8 cellular contexts compared by ENCODE assay signal in genomic region chr6:127464881-127465459, GRCh38. TPM values are rescaled to one million over a fixed set of nuclear protein-coding genes. Genes with fewer than 3 reads are reported as not detected.
A peak's percentile ranks its signal among the peaks of the same experiment; 100 is the strongest.
DNase-seq lines count a peak whose midpoint lies in the region; ATAC-seq, FAIRE-seq and TF ChIP-seq lines count a peak whose summit lies in the region.

No MANE protein-coding gene starts in this region.

- peak; percentile 93 for TF ChIP-seq CTCF in 22Rv1 (IDR thresholded peaks at IDR 0.05)
- peak; percentile 87 for TF ChIP-seq CTCF in WI38 (IDR thresholded peaks at IDR 0.05; ENCODE audit: low read depth, low read length)

- TF ChIP-seq POLR2A in GM12892 (IDR thresholded peaks at IDR 0.05; ENCODE audit: low read depth, low read length) = no peak

- peak; percentile 86 for FAIRE-seq in GM12892 (lab: Jason Lieb, UNC)

- no peak overlapping the region for H3K4me3 ChIP-seq in WI38 (ENCODE audit: low read depth, low read length)

- H3K27ac ChIP-seq in 22Rv1 = no peak overlapping the region

- ATAC-seq in HG02840 (IDR thresholded peaks at IDR 0.05; ENCODE audit: low FRiP score, unreplicated experiment) (peak; percentile 79), left lobe of liver (peak; percentile 98)

- DNase-seq in GM12892 (ENCODE audit: insufficient read length) (no peak), NCI-H1694 treated with DMSO at 0.1 percent for 48 hours (lab: John Stamatoyannopoulos, UW) (peak; percentile 15), left lobe of liver (ENCODE audit: low spot score) (peak; percentile 66)
- DNase-seq in central memory CD4-positive, alpha-beta T cell = peak; percentile 30
- peak; percentile 75 for DNase-seq in stimulated activated CD4-positive, alpha-beta T cell treated with anti-CD3 and anti-CD28 coated beads, Interleukin-4, amount 100 ng/mL, for 24 hours

RNA-seq across cellular contexts. Expression of gene KIAA0408, which starts 5.8 kb away (rescaled TPM):
- 0.15 TPM for polyA plus RNA-seq in GM12892 (2012; ENCODE audit: missing spikeins)
- 0.13 TPM for total RNA-seq in left lobe of liver
